ENCODE assay signal across 1 cellular context in genomic region chr14:52917732-52918131, GRCh38.
A peak's percentile ranks its signal among the peaks of the same experiment; 100 is the strongest.
TF ChIP-seq lines count a peak whose summit lies in the region.

No MANE protein-coding gene starts in this region.

TF ChIP-seq in HepG2, 621 proteins besides CTCF, POLR2A, EP300 and RAD21 (continued from another document):
- TF ChIP-seq, protein P1, sequence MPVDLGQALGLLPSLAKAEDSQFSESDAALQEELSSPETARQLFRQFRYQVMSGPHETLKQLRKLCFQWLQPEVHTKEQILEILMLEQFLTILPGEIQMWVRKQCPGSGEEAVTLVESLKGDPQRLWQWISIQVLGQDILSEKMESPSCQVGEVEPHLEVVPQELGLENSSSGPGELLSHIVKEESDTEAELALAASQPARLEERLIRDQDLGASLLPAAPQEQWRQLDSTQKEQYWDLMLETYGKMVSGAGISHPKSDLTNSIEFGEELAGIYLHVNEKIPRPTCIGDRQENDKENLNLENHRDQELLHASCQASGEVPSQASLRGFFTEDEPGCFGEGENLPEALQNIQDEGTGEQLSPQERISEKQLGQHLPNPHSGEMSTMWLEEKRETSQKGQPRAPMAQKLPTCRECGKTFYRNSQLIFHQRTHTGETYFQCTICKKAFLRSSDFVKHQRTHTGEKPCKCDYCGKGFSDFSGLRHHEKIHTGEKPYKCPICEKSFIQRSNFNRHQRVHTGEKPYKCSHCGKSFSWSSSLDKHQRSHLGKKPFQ (CRISPR knock-in tag; IDR thresholded peaks at IDR 0.05; ENCODE audit: insufficient replicate concordance), result no peak
- TF ChIP-seq ZC3H4 (CRISPR knock-in tag; IDR thresholded peaks at IDR 0.05; ENCODE audit: borderline replicate concordance) (no peak), HOMEZ (CRISPR knock-in tag; IDR thresholded peaks at IDR 0.05; ENCODE audit: low read depth) (no peak), ZNF546 (CRISPR knock-in tag; conservative IDR thresholded peaks at IDR 0.05) (no peak), ELF1 (CRISPR knock-in tag; IDR thresholded peaks at IDR 0.05) (no peak), ZNF326 (CRISPR knock-in tag; IDR thresholded peaks at IDR 0.05; ENCODE audit: borderline replicate concordance) (no peak), CEBPB (IDR thresholded peaks at IDR 0.05; ENCODE audit: borderline replicate concordance, low read depth, low read length) (peak; percentile 15; the same call in 1 of the 2 replicates)
